8 cellular contexts compared by ENCODE assay signal in genomic region chr16:10514369-10515055, GRCh38.
A peak's percentile ranks its signal among the peaks of the same experiment; 100 is the strongest.
DNase-seq lines count a peak whose midpoint lies in the region; ATAC-seq and TF ChIP-seq lines count a peak whose summit lies in the region.

No MANE protein-coding gene starts in this region.

- H3K4me3 ChIP-seq in suprapubic skin: no peak overlapping the region

- H3K27me3 ChIP-seq in suprapubic skin: no peaks in the 10 kb centered on the region

- peaks cover 5% of the 10 kb centered on the region for H3K36me3 ChIP-seq in suprapubic skin

- peak; percentile 73 for TF ChIP-seq CTCF in VCaP (conservative IDR thresholded peaks at IDR 0.05)
- TF ChIP-seq CTCF in suprapubic skin (IDR thresholded peaks at IDR 0.05): peak; percentile 27 to 60

- H3K27ac ChIP-seq in VCaP: 0 out of 2 replicates have a peak overlapping the region, but pooled peaks have one; percentile 24
- peak overlapping the region; percentile 37 for H3K27ac ChIP-seq in suprapubic skin

- H3K4me1 Mint-ChIP-seq in memory B cell: peaks cover 7% of the 10 kb centered on the region

- peaks cover 14% of the 10 kb centered on the region for H3K4me1 ChIP-seq in suprapubic skin

- no peak for TF ChIP-seq EP300 in suprapubic skin (IDR thresholded peaks at IDR 0.05)

- no peaks in the 10 kb centered on the region for H3K9me3 ChIP-seq in suprapubic skin

- no peaks in the 10 kb centered on the region for H3K36me3 Mint-ChIP-seq in memory B cell

- H3K9me3 Mint-ChIP-seq in memory B cell: no peaks in the 10 kb centered on the region

- no peak overlapping the region for H3K27ac Mint-ChIP-seq in memory B cell

- H3K4me3 Mint-ChIP-seq in memory B cell: no peak overlapping the region

- no peak for TF ChIP-seq POLR2A in suprapubic skin (IDR thresholded peaks at IDR 0.05)

- ATAC-seq in memory B cell (ENCODE audit: low read depth) (peak; percentile 42), HG02642 (IDR thresholded peaks at IDR 0.05; ENCODE audit: poor library complexity, unreplicated experiment) (no peak)

- WGBS in suprapubic skin: 34% methylated on average over 6 of the region's 6 CpGs

- DNase-seq in activated gamma-delta T cell treated with Interleukin-2 at 50 U/mL for 16 hours (peak; percentile 38), activated gamma-delta T cell (lab: John Stamatoyannopoulos, UW) (no peak), NCI-H146 treated with DMSO at 0.1 percent for 48 hours (lab: John Stamatoyannopoulos, UW; ENCODE audit: unreplicated experiment) (peak; percentile 17), memory B cell (ENCODE audit: low spot score in 2 of 2) (peak; percentile 45 to 54), suprapubic skin (ENCODE audit: low spot score in 2 of 2) (peak in 1 of 2 donors; percentile 67)
- DNase-seq in effector CD4-positive, alpha-beta T cell: peak; percentile 16

- H3K27me3 Mint-ChIP-seq in memory B cell: peaks cover 2% of the 10 kb centered on the region
